Comparison of ENCODE assay signal across 38 cellular contexts in genomic region chr19:28609944-28610343, GRCh38.
"Had no signal": no experiment of that assay in that cellular context is flagged by ENCODE, and none has a peak within 500 bp of the region (broad histone marks: within the 10 kb centered on the region; RNA-seq: fewer than 3 reads in every experiment).

No MANE protein-coding gene starts in this region.

- H3K27ac Mint-ChIP-seq: activated B cell treated with CpG ODN at 0.5 μM for 24 hours; activated CD4-positive, alpha-beta memory T cell treated with anti-CD3 and anti-CD28 coated beads for 36 hours; activated CD4-positive, alpha-beta T cell treated with anti-CD3 and anti-CD28 coated beads, Interleukin-2, amount 10 ng/mL, durations not matched to agents 24 days and 14 days; activated CD8-positive, alpha-beta memory T cell treated with anti-CD3 and anti-CD28 coated beads, Interleukin-2, amount 10 ng/mL, durations not matched to agents 7 days and 5 days; activated CD8-positive, alpha-beta T cell treated with anti-CD3 and anti-CD28 coated beads for 36 hours; activated naive CD4-positive, alpha-beta T cell treated with anti-CD3 and anti-CD28 coated beads, Interleukin-2, amount 10 ng/mL, durations not matched to agents 7 days and 5 days; activated naive CD4-positive, alpha-beta T cell treated with anti-CD3 and anti-CD28 coated beads, Interleukin-2, amount 50 U/mL, for 24 hours; activated naive CD8-positive, alpha-beta T cell; activated naive CD8-positive, alpha-beta T cell treated with anti-CD3 and anti-CD28 coated beads, Interleukin-2, amount 10 ng/mL, durations not matched to agents 7 days and 5 days; activated naive CD8-positive, alpha-beta T cell treated with anti-CD3 and anti-CD28 coated beads, Interleukin-2, amount 50 U/mL, for 24 hours; activated T-cell treated with anti-CD3 and anti-CD28 coated beads, Interleukin-2, amount 50 U/mL, for 24 hours; activated T-helper 2 cell treated with anti-CD3 and anti-CD28 coated beads, Interferon-gamma antibody, Interleukin-2, Interleukin-4, amounts not matched to agents 10 μg/mL and 5 μg/mL and 100 μg/mL, durations not matched to agents 14 hours and 24 hours and 36 hours; brain; T-helper 1 cell treated with Interleukin-12 subunit alpha and Interleukin-12 subunit beta and Interleukin-4 antibody, amounts not matched to agents 30 μg/mL and 1 μg/mL, for 36 hours; T-helper 2 cell treated with Interferon-gamma antibody and Interleukin-4, amounts not matched to agents 5 μg/mL and 100 μg/mL, for 36 hours had no signal

- H3K27me3 ChIP-seq: ascending aorta, cardiac muscle cell had no signal

- H3K27ac ChIP-seq: ascending aorta, cardiac muscle cell, VCaP had no signal

- H3K36me3 Mint-ChIP-seq: activated CD8-positive, alpha-beta memory T cell treated with anti-CD3 and anti-CD28 coated beads, Interleukin-2, amount 10 ng/mL, durations not matched to agents 7 days and 5 days; activated naive CD4-positive, alpha-beta T cell treated with anti-CD3 and anti-CD28 coated beads, Interleukin-2, amount 10 ng/mL, durations not matched to agents 7 days and 5 days; activated naive CD8-positive, alpha-beta T cell treated with anti-CD3 and anti-CD28 coated beads, Interleukin-2, amount 10 ng/mL, durations not matched to agents 7 days and 5 days; brain had no signal

- H3K4me1 ChIP-seq: ascending aorta had no signal

- ATAC-seq: activated CD8-positive, alpha-beta memory T cell treated with anti-CD3 and anti-CD28 coated beads, Interleukin-2, amount 10 ng/mL, durations not matched to agents 7 days and 5 days; activated CD8-positive, alpha-beta T cell treated with anti-CD3 and anti-CD28 coated beads for 36 hours; activated naive CD8-positive, alpha-beta T cell treated with anti-CD3 and anti-CD28 coated beads, Interleukin-2, amount 50 U/mL, for 24 hours had no signal

- H3K27me3 Mint-ChIP-seq: activated B cell treated with CpG ODN at 0.5 μM for 24 hours; activated CD4-positive, alpha-beta memory T cell treated with anti-CD3 and anti-CD28 coated beads for 36 hours; activated CD4-positive, alpha-beta T cell treated with anti-CD3 and anti-CD28 coated beads, Interleukin-2, amount 10 ng/mL, durations not matched to agents 24 days and 14 days; activated CD8-positive, alpha-beta memory T cell treated with anti-CD3 and anti-CD28 coated beads, Interleukin-2, amount 10 ng/mL, durations not matched to agents 7 days and 5 days; activated CD8-positive, alpha-beta T cell treated with anti-CD3 and anti-CD28 coated beads for 36 hours; activated naive CD4-positive, alpha-beta T cell treated with anti-CD3 and anti-CD28 coated beads, Interleukin-2, amount 10 ng/mL, durations not matched to agents 7 days and 5 days; activated naive CD4-positive, alpha-beta T cell treated with anti-CD3 and anti-CD28 coated beads, Interleukin-2, amount 50 U/mL, for 24 hours; activated naive CD8-positive, alpha-beta T cell; activated naive CD8-positive, alpha-beta T cell treated with anti-CD3 and anti-CD28 coated beads, Interleukin-2, amount 10 ng/mL, durations not matched to agents 7 days and 5 days; activated naive CD8-positive, alpha-beta T cell treated with anti-CD3 and anti-CD28 coated beads, Interleukin-2, amount 50 U/mL, for 24 hours; activated T-cell treated with anti-CD3 and anti-CD28 coated beads, Interleukin-2, amount 50 U/mL, for 24 hours; brain; central memory CD8-positive, alpha-beta T cell had no signal

- H3K4me3 ChIP-seq: ascending aorta, cardiac muscle cell had no signal

- H3K4me3 Mint-ChIP-seq: activated B cell treated with CpG ODN at 0.5 μM for 24 hours; activated CD4-positive, alpha-beta memory T cell treated with anti-CD3 and anti-CD28 coated beads for 36 hours; activated CD4-positive, alpha-beta T cell treated with anti-CD3 and anti-CD28 coated beads, Interleukin-2, amount 10 ng/mL, durations not matched to agents 24 days and 14 days; activated CD8-positive, alpha-beta memory T cell treated with anti-CD3 and anti-CD28 coated beads, Interleukin-2, amount 10 ng/mL, durations not matched to agents 7 days and 5 days; activated CD8-positive, alpha-beta T cell treated with anti-CD3 and anti-CD28 coated beads for 36 hours; activated naive CD4-positive, alpha-beta T cell treated with anti-CD3 and anti-CD28 coated beads, Interleukin-2, amount 10 ng/mL, durations not matched to agents 7 days and 5 days; activated naive CD4-positive, alpha-beta T cell treated with anti-CD3 and anti-CD28 coated beads, Interleukin-2, amount 50 U/mL, for 24 hours; activated naive CD8-positive, alpha-beta T cell; activated naive CD8-positive, alpha-beta T cell treated with anti-CD3 and anti-CD28 coated beads, Interleukin-2, amount 10 ng/mL, durations not matched to agents 7 days and 5 days; activated naive CD8-positive, alpha-beta T cell treated with anti-CD3 and anti-CD28 coated beads, Interleukin-2, amount 50 U/mL, for 24 hours; activated T-cell treated with anti-CD3 and anti-CD28 coated beads, Interleukin-2, amount 50 U/mL, for 24 hours; brain; central memory CD8-positive, alpha-beta T cell; T-helper 1 cell treated with Interleukin-12 subunit alpha and Interleukin-12 subunit beta and Interleukin-4 antibody, amounts not matched to agents 30 μg/mL and 1 μg/mL, for 36 hours; T-helper 2 cell treated with Interferon-gamma antibody and Interleukin-4, amounts not matched to agents 5 μg/mL and 100 μg/mL, for 36 hours had no signal

- FAIRE-seq: bronchial epithelial cell, TTC549 had no signal

- DNase-seq: activated B cell treated with CpG ODN at 0.5 μM for 24 hours; activated CD4-positive, alpha-beta memory T cell treated with anti-CD3 and anti-CD28 coated beads for 36 hours; activated CD4-positive, alpha-beta T cell treated with anti-CD3 and anti-CD28 coated beads for 4 hours; activated CD4-positive, alpha-beta T cell treated with anti-CD3 and anti-CD28 coated beads, Interleukin-2, amount 10 ng/mL, durations not matched to agents 24 days and 14 days; activated CD4-positive, alpha-beta T cell treated with anti-CD3 and anti-CD28 coated beads, Interleukin-2, amount 50 U/mL, for 1 hour; activated CD4-positive, alpha-beta T cell treated with anti-CD3 and anti-CD28 coated beads, Interleukin-2, amount 50 U/mL, for 4 hours; activated CD4-positive, CD25-positive, alpha-beta regulatory T cell treated with anti-CD3 and anti-CD28 coated beads, Interleukin-2, amount 50 U/mL, for 72 hours; activated CD8-positive, alpha-beta memory T cell treated with anti-CD3 and anti-CD28 coated beads for 24 hours; activated CD8-positive, alpha-beta memory T cell treated with anti-CD3 and anti-CD28 coated beads, Interleukin-2, amount 10 ng/mL, durations not matched to agents 7 days and 5 days; activated CD8-positive, alpha-beta memory T cell treated with anti-CD3 and anti-CD28 coated beads, Interleukin-2, amount 50 U/mL, for 48 hours; activated CD8-positive, alpha-beta T cell treated with anti-CD3 and anti-CD28 coated beads for 36 hours; activated effector memory CD4-positive, alpha-beta T cell treated with Interleukin-2 at 50 U/mL for 16 hours; activated gamma-delta T cell; activated naive CD4-positive, alpha-beta T cell treated with anti-CD3 and anti-CD28 coated beads, Interleukin-2, amount 10 ng/mL, durations not matched to agents 7 days and 5 days; activated naive CD4-positive, alpha-beta T cell treated with Interleukin-2 at 50 U/mL for 16 hours; activated naive CD8-positive, alpha-beta T cell treated with anti-CD3 and anti-CD28 coated beads, Interleukin-2, amount 10 ng/mL, durations not matched to agents 7 days and 5 days; activated naive CD8-positive, alpha-beta T cell treated with anti-CD3 and anti-CD28 coated beads, Interleukin-2, amount 50 U/mL, for 24 hours; activated T-cell treated with anti-CD3 and anti-CD28 coated beads, Interleukin-2, amount 50 U/mL, for 24 hours; activated T-cell treated with anti-CD3 and anti-CD28 coated beads, Interleukin-2, amount 50 U/mL, for 48 hours; amygdala; anterior cingulate cortex; caudate nucleus; cerebellar nuclear complex; T-helper 1 cell; T-helper 2 cell; T-helper 9 cell had no signal

- H3K4me1 Mint-ChIP-seq: activated B cell treated with CpG ODN at 0.5 μM for 24 hours; activated CD4-positive, alpha-beta T cell treated with anti-CD3 and anti-CD28 coated beads, Interleukin-2, amount 10 ng/mL, durations not matched to agents 24 days and 14 days; activated CD8-positive, alpha-beta memory T cell treated with anti-CD3 and anti-CD28 coated beads, Interleukin-2, amount 10 ng/mL, durations not matched to agents 7 days and 5 days; activated naive CD4-positive, alpha-beta T cell treated with anti-CD3 and anti-CD28 coated beads, Interleukin-2, amount 10 ng/mL, durations not matched to agents 7 days and 5 days; activated naive CD4-positive, alpha-beta T cell treated with anti-CD3 and anti-CD28 coated beads, Interleukin-2, amount 50 U/mL, for 24 hours; activated naive CD8-positive, alpha-beta T cell treated with anti-CD3 and anti-CD28 coated beads, Interleukin-2, amount 10 ng/mL, durations not matched to agents 7 days and 5 days; activated naive CD8-positive, alpha-beta T cell treated with anti-CD3 and anti-CD28 coated beads, Interleukin-2, amount 50 U/mL, for 24 hours; brain; central memory CD8-positive, alpha-beta T cell had no signal

- H3K36me3 ChIP-seq: ascending aorta, cardiac muscle cell had no signal
